2 cellular contexts compared by ENCODE assay signal in genomic region chrX:22012051-22012450, GRCh38.
TF ChIP-seq lines count a peak whose summit lies in the region.

No MANE protein-coding gene starts in this region.

TF ChIP-seq in GM12891, 5 proteins besides CTCF, POLR2A, EP300 and RAD21 (continued from another document):
- no peak for TF ChIP-seq POU2F2 (IDR thresholded peaks at IDR 0.05; ENCODE audit: low read depth, low read length)
TF ChIP-seq in GM12891: peak in this region for 0.

TF ChIP-seq in GM12878, 131 proteins besides CTCF, POLR2A, EP300 and RAD21 (continued from another document):
- no peak for TF ChIP-seq MAX (IDR thresholded peaks at IDR 0.05; ENCODE audit: low read depth, low read length)
- no peak for TF ChIP-seq IKZF1 (conservative IDR thresholded peaks at IDR 0.05)
- no peak for TF ChIP-seq MXI1 (IDR thresholded peaks at IDR 0.05; ENCODE audit: low read depth, low read length)
- no peak for TF ChIP-seq DPF2 (IDR thresholded peaks at IDR 0.05)
- no peak for TF ChIP-seq IKZF2 (IDR thresholded peaks at IDR 0.05)
- no peak for TF ChIP-seq SIN3A (IDR thresholded peaks at IDR 0.05; ENCODE audit: low read depth, low read length)
- no peak for TF ChIP-seq CHD4 (IDR thresholded peaks at IDR 0.05)
- TF ChIP-seq CBX3 (IDR thresholded peaks at IDR 0.05; ENCODE audit: borderline replicate concordance, low read depth), result no peak
- TF ChIP-seq POU2F2 (IDR thresholded peaks at IDR 0.05; ENCODE audit: borderline replicate concordance, low read depth, low read length), result no peak
- TF ChIP-seq IRF4 (IDR thresholded peaks at IDR 0.05; ENCODE audit: low read depth, low read length), result no peak
- no peak for TF ChIP-seq IRF5 (IDR thresholded peaks at IDR 0.05; ENCODE audit: borderline replicate concordance)
- no peak for TF ChIP-seq STAT3 (IDR thresholded peaks at IDR 0.05; ENCODE audit: low read depth, low read length)
- TF ChIP-seq, protein P1, sequence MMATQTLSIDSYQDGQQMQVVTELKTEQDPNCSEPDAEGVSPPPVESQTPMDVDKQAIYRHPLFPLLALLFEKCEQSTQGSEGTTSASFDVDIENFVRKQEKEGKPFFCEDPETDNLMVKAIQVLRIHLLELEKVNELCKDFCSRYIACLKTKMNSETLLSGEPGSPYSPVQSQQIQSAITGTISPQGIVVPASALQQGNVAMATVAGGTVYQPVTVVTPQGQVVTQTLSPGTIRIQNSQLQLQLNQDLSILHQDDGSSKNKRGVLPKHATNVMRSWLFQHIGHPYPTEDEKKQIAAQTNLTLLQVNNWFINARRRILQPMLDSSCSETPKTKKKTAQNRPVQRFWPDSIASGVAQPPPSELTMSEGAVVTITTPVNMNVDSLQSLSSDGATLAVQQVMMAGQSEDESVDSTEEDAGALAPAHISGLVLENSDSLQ (IDR thresholded peaks at IDR 0.05), result no peak
- no peak for TF ChIP-seq ATF7 (IDR thresholded peaks at IDR 0.05; ENCODE audit: low read depth)
- no peak for TF ChIP-seq RBBP5 (conservative IDR thresholded peaks at IDR 0.05)
- TF ChIP-seq KLF5 (IDR thresholded peaks at IDR 0.05; ENCODE audit: partially characterized antibody), result no peak
- TF ChIP-seq POLR2AphosphoS2 (IDR thresholded peaks at IDR 0.05; ENCODE audit: low read depth, low read length), result no peak
- TF ChIP-seq SMARCA5 (IDR thresholded peaks at IDR 0.05), result no peak
